Comparison of ENCODE assay signal across 1 cellular context in genomic region chr12:49264466-49264872, GRCh38.
TF ChIP-seq lines count a peak whose summit lies in the region.

No MANE protein-coding gene starts in this region.

TF ChIP-seq in K562, 482 proteins besides CTCF, POLR2A, EP300 and RAD21 (continued from another document and continues in another):
- TF ChIP-seq ZBTB9 (CRISPR knock-in tag; IDR thresholded peaks at IDR 0.05) (peak; percentile 79; the same call in 1 of the 2 replicates), ZBTB43 (CRISPR knock-in tag; IDR thresholded peaks at IDR 0.05) (peak; percentile 7; the same call in 1 of the 2 replicates), MBD1 (CRISPR knock-in tag; IDR thresholded peaks at IDR 0.05) (no peak), KAT8 (IDR thresholded peaks at IDR 0.05; ENCODE audit: low read depth) (no peak), SRF (CRISPR knock-in tag; IDR thresholded peaks at IDR 0.05) (no peak), RB1 (IDR thresholded peaks at IDR 0.05; ENCODE audit: low read depth) (peak; percentile 52), MCM3 (IDR thresholded peaks at IDR 0.05) (no peak), HEY1 (CRISPR knock-in tag; IDR thresholded peaks at IDR 0.05; ENCODE audit: borderline replicate concordance) (no peak; the same call in 1 of the 2 replicates), MTA1 (IDR thresholded peaks at IDR 0.05; ENCODE audit: borderline replicate concordance) (peak; percentile 86; the same call in 1 of the 2 replicates), TRIM24 (IDR thresholded peaks at IDR 0.05) (0 out of 4 replicates have a peak, but pooled peaks have one; percentile 9 to 30), MAX (CRISPR knock-in tag; IDR thresholded peaks at IDR 0.05) (no peak), STAT6 (CRISPR knock-in tag; IDR thresholded peaks at IDR 0.05) (no peak), ZNF146 (CRISPR knock-in tag; IDR thresholded peaks at IDR 0.05; ENCODE audit: unreplicated experiment) (peak; percentile 8), MAFK (IDR thresholded peaks at IDR 0.05; ENCODE audit: low read length) (no peak), ZNF311 (CRISPR knock-in tag; IDR thresholded peaks at IDR 0.05) (no peak), PREB (CRISPR knock-in tag; IDR thresholded peaks at IDR 0.05) (no peak), YY1 (IDR thresholded peaks at IDR 0.05; ENCODE audit: borderline replicate concordance in 1 of 3, control insufficient read depth in 1 of 3, extremely low read depth in 1 of 3, insufficient read depth in 3 of 3, insufficient read length in 1 of 3, insufficient replicate concordance in 2 of 3, low read depth in 1 of 3, low read length in 2 of 3) (peak in 1 of 3 experiments; percentile 42), ELF4 (CRISPR knock-in tag; IDR thresholded peaks at IDR 0.05) (peak; percentile 92), HMG20A (CRISPR knock-in tag; conservative IDR thresholded peaks at IDR 0.05) (no peak), PRDM10 (IDR thresholded peaks at IDR 0.05; ENCODE audit: partially characterized antibody) (peak; percentile 50), RNF219 (CRISPR knock-in tag; IDR thresholded peaks at IDR 0.05) (no peak), MLLT1 (IDR thresholded peaks at IDR 0.05) (peak in 1 of 2 experiments; percentile 7; a peak in 2 of 4 replicates), NR2C2 (CRISPR knock-in tag; IDR thresholded peaks at IDR 0.05) (no peak), NR2C2 (tag; IDR thresholded peaks at IDR 0.05) (peak; percentile 27; the same call in 1 of the 2 replicates), PHF21A (IDR thresholded peaks at IDR 0.05; ENCODE audit: borderline replicate concordance, low read depth) (peak; percentile 76; the same call in 1 of the 2 replicates), SIRT6 (IDR thresholded peaks at IDR 0.05; ENCODE audit: low read depth, low read length) (no peak), NR4A1 (CRISPR knock-in tag; IDR thresholded peaks at IDR 0.05) (0 out of 2 replicates have a peak, but pooled peaks have one; percentile 38), NR4A1 (tag; IDR thresholded peaks at IDR 0.05) (no peak), HDGF (IDR thresholded peaks at IDR 0.05) (no peak), THAP12 (CRISPR knock-in tag; IDR thresholded peaks at IDR 0.05) (peak; percentile 83), ZNF764 (CRISPR knock-in tag; IDR thresholded peaks at IDR 0.05; ENCODE audit: low read depth) (no peak), TBL1XR1 (IDR thresholded peaks at IDR 0.05; ENCODE audit: low read length in 2 of 2) (no peak), ERF (CRISPR knock-in tag; IDR thresholded peaks at IDR 0.05) (peak; percentile 84; the same call in 1 of the 2 replicates), NCOA1 (IDR thresholded peaks at IDR 0.05; ENCODE audit: low read depth) (peak; percentile 62; the same call in 1 of the 2 replicates), ZFX (CRISPR knock-in tag; IDR thresholded peaks at IDR 0.05) (no peak; the same call in 1 of the 2 replicates), CSDE1 (IDR thresholded peaks at IDR 0.05) (no peak), ZBTB26 (CRISPR knock-in tag; IDR thresholded peaks at IDR 0.05) (peak; percentile 95), ELF2 (CRISPR knock-in tag; IDR thresholded peaks at IDR 0.05) (peak; percentile 70; the same call in 1 of the 2 replicates), ZNF282 (CRISPR knock-in tag; IDR thresholded peaks at IDR 0.05) (no peak), RBBP5 (IDR thresholded peaks at IDR 0.05; ENCODE audit: borderline replicate concordance, insufficient read depth, low read length, poor library complexity, severe bottlenecking) (peak; percentile 70), EP400 (IDR thresholded peaks at IDR 0.05) (peak; percentile 87), ZNF561 (CRISPR knock-in tag; conservative IDR thresholded peaks at IDR 0.05) (no peak), MAZ (CRISPR knock-in tag; conservative IDR thresholded peaks at IDR 0.05 in 1 of 2, IDR thresholded peaks at IDR 0.05 in 1 of 2) (peak in 1 of 2 experiments; percentile 81; a peak in 2 of 4 replicates)
